ENCODE assay signal across 25 cellular contexts in genomic region chr3:4613366-4613765, GRCh38.
"Had no signal": no experiment of that assay in that cellular context is flagged by ENCODE, and none has a peak within 500 bp of the region (broad histone marks: within the 10 kb centered on the region; RNA-seq: fewer than 3 reads in every experiment).

No MANE protein-coding gene starts in this region.

- ATAC-seq: activated CD4-positive, alpha-beta T cell treated with anti-CD3 and anti-CD28 coated beads for 36 hours; activated T-helper 17 cell treated with anti-CD3 and anti-CD28 coated beads, Interleukin-2, amount 50 U/mL, for 72 hours; PC-3 had no signal

- H3K27ac ChIP-seq: breast epithelium, colonic mucosa, VCaP had no signal

- H3K4me1 ChIP-seq: breast epithelium, colonic mucosa had no signal

- H3K27ac Mint-ChIP-seq: activated CD4-positive, alpha-beta memory T cell treated with anti-CD3 and anti-CD28 coated beads, Interleukin-2, amount 10 ng/mL, durations not matched to agents 7 days and 5 days; activated CD4-positive, alpha-beta T cell treated with anti-CD3 and anti-CD28 coated beads for 36 hours; activated naive CD4-positive, alpha-beta T cell treated with anti-CD3 and anti-CD28 coated beads for 36 hours; activated naive CD8-positive, alpha-beta T cell; activated T-helper 17 cell treated with anti-CD3 and anti-CD28 coated beads, Interleukin-2, amount 50 U/mL, for 72 hours; T-helper 1 cell treated with Interleukin-12 subunit alpha and Interleukin-12 subunit beta and Interleukin-4 antibody, amounts not matched to agents 30 μg/mL and 1 μg/mL, for 36 hours had no signal

- DNase-seq: activated CD4-positive, alpha-beta memory T cell treated with anti-CD3 and anti-CD28 coated beads, Interleukin-2, amount 10 ng/mL, durations not matched to agents 7 days and 5 days; activated CD4-positive, alpha-beta T cell treated with anti-CD3 and anti-CD28 coated beads for 36 hours; activated CD4-positive, alpha-beta T cell treated with anti-CD3 and anti-CD28 coated beads, Interleukin-2, amount 50 U/mL, for 1 hour; activated gamma-delta T cell; activated naive CD4-positive, alpha-beta T cell treated with anti-CD3 and anti-CD28 coated beads for 36 hours; activated T-cell treated with anti-CD3 and anti-CD28 coated beads for 4 hours; activated T-cell treated with anti-CD3 and anti-CD28 coated beads, Interleukin-2, amount 50 U/mL, for 48 hours; aorta; caudate nucleus; colonic mucosa; NCI-H1105; NCI-H1436; NCI-H1694 treated with DMSO at 0.1 percent for 48 hours; NCI-H2029 treated with DMSO at 0.1 percent for 48 hours; NCI-H345; NCI-H510A; NCI-H526 treated with DMSO at 0.1 percent for 48 hours; NCI-H82; PC-3; SHP77 treated with DMSO at 0.1 percent for 48 hours had no signal

- H3K4me1 Mint-ChIP-seq: activated CD4-positive, alpha-beta memory T cell treated with anti-CD3 and anti-CD28 coated beads, Interleukin-2, amount 10 ng/mL, durations not matched to agents 7 days and 5 days; activated CD4-positive, alpha-beta T cell treated with anti-CD3 and anti-CD28 coated beads for 36 hours; activated T-helper 17 cell treated with anti-CD3 and anti-CD28 coated beads, Interleukin-2, amount 50 U/mL, for 72 hours had no signal

- H3K27me3 ChIP-seq: breast epithelium, colonic mucosa had no signal

- H3K4me3 Mint-ChIP-seq: activated CD4-positive, alpha-beta memory T cell treated with anti-CD3 and anti-CD28 coated beads, Interleukin-2, amount 10 ng/mL, durations not matched to agents 7 days and 5 days; activated CD4-positive, alpha-beta T cell treated with anti-CD3 and anti-CD28 coated beads for 36 hours; activated naive CD4-positive, alpha-beta T cell treated with anti-CD3 and anti-CD28 coated beads for 36 hours; activated naive CD8-positive, alpha-beta T cell; activated T-helper 17 cell treated with anti-CD3 and anti-CD28 coated beads, Interleukin-2, amount 50 U/mL, for 72 hours; T-helper 1 cell treated with Interleukin-12 subunit alpha and Interleukin-12 subunit beta and Interleukin-4 antibody, amounts not matched to agents 30 μg/mL and 1 μg/mL, for 36 hours had no signal

- H3K4me3 ChIP-seq: breast epithelium, colonic mucosa had no signal

- H3K36me3 ChIP-seq: breast epithelium, colonic mucosa had no signal

- H3K27me3 Mint-ChIP-seq: activated CD4-positive, alpha-beta memory T cell treated with anti-CD3 and anti-CD28 coated beads, Interleukin-2, amount 10 ng/mL, durations not matched to agents 7 days and 5 days; activated CD4-positive, alpha-beta T cell treated with anti-CD3 and anti-CD28 coated beads for 36 hours; activated naive CD8-positive, alpha-beta T cell; activated T-helper 17 cell treated with anti-CD3 and anti-CD28 coated beads, Interleukin-2, amount 50 U/mL, for 72 hours had no signal

- H3K9me3 Mint-ChIP-seq: activated CD4-positive, alpha-beta memory T cell treated with anti-CD3 and anti-CD28 coated beads, Interleukin-2, amount 10 ng/mL, durations not matched to agents 7 days and 5 days; activated T-helper 17 cell treated with anti-CD3 and anti-CD28 coated beads, Interleukin-2, amount 50 U/mL, for 72 hours; T-helper 1 cell treated with Interleukin-12 subunit alpha and Interleukin-12 subunit beta and Interleukin-4 antibody, amounts not matched to agents 30 μg/mL and 1 μg/mL, for 36 hours had no signal
